14 cellular contexts compared by ENCODE assay signal in the genomic region with DNA sequence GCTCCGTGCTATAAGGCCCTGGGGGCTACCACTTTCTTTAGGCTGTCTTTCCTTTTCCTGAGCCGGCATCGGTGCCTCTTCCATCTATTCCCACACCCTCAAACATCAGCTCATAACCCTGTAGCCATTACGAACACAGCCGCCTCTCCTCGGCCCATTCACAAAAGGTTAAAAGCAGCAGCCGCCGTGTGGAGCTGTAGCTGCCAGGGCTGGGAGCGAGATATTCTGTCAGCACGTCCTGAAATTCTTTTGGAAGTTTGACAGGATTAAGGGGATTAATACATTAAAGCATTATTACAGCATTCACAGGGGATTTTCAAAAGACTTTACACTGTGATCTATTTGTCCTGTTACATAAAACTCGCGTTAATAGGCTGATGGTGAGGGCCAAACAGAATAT.
DNase-seq lines count a peak whose midpoint lies in the region; TF ChIP-seq lines count a peak whose summit lies in the region.
"Had no signal": no experiment of that assay in that cellular context is flagged by ENCODE, and none has a peak within 500 bp of the region (broad histone marks: within the 10 kb centered on the region; RNA-seq: fewer than 3 reads in every experiment).

No MANE protein-coding gene starts in this region.

- H3K79me1 ChIP-seq in mesenchymal stem cell (replicated peaks; ENCODE audit: low read length, poor library complexity, severe bottlenecking): no peaks in the 10 kb centered on the region

- H3K14ac ChIP-seq in mesenchymal stem cell (ENCODE audit: low read length in 2 of 2): no peak overlapping the region

- TF ChIP-seq CTCF in WERI-Rb-1 (IDR thresholded peaks at IDR 0.05; ENCODE audit: low read depth, low read length): no peak

- H3K9me3 ChIP-seq in HAP-1 (no peaks in the 10 kb centered on the region), WERI-Rb-1 (ENCODE audit: severe bottlenecking) (no peaks in the 10 kb centered on the region), mesenchymal stem cell (ENCODE audit: control insufficient read depth, low read length) (no peaks in the 10 kb centered on the region)

- H3K23ac ChIP-seq in mesenchymal stem cell (ENCODE audit: low read length in 2 of 2): no peak overlapping the region

- H2BK12ac ChIP-seq in mesenchymal stem cell (ENCODE audit: low read length in 2 of 2): no peak overlapping the region

- no peak overlapping the region for H3K4ac ChIP-seq in mesenchymal stem cell (ENCODE audit: low read depth in 1 of 2, low read length in 2 of 2)

- H2AK5ac ChIP-seq in mesenchymal stem cell (ENCODE audit: low read length, severe bottlenecking): no peak overlapping the region

- H4K8ac ChIP-seq in mesenchymal stem cell (ENCODE audit: low read length): no peak overlapping the region

- no peak overlapping the region for H3K4me2 ChIP-seq in mesenchymal stem cell (ENCODE audit: low read length, poor library complexity, severe bottlenecking)
- H3K4me2 ChIP-seq: PC-9 had no signal

- H3K9ac ChIP-seq in mesenchymal stem cell (ENCODE audit: low read length): peak overlapping the region; percentile 18

- no peaks in the 10 kb centered on the region for H3K36me3 ChIP-seq in HAP-1 (replicated peaks)
- H3K36me3 ChIP-seq in WERI-Rb-1: no peaks in the 10 kb centered on the region
- H3K36me3 ChIP-seq in mesenchymal stem cell (ENCODE audit: control insufficient read depth in 1 of 2, insufficient read depth in 2 of 2, low read depth in 1 of 2, low read length in 2 of 2): no peaks in the 10 kb centered on the region

- no peaks in the 10 kb centered on the region for H3K27me3 ChIP-seq in HAP-1 (ENCODE audit: low read depth)
- no peaks in the 10 kb centered on the region for H3K27me3 ChIP-seq in WERI-Rb-1 (ENCODE audit: insufficient read depth, low read depth, severe bottlenecking)
- no peaks in the 10 kb centered on the region for H3K27me3 ChIP-seq in mesenchymal stem cell (ENCODE audit: control insufficient read depth in 1 of 2, insufficient read depth in 1 of 2, low read length in 2 of 2)

- in situ Hi-C loops in HAP-1 (cut with MboI; ENCODE audit: low sequenced_read_pairs) (no loop called here), KBM-7 (cut with MboI; ENCODE audit: low pct_unique_long_range_greater_than_20kb, low sequenced_read_pairs) (no loop called here)

- H2BK5ac ChIP-seq in mesenchymal stem cell (ENCODE audit: low read depth, low read length, poor library complexity, severe bottlenecking): no peak overlapping the region

- H3K4me1 ChIP-seq in HAP-1 (peaks cover 4% of the 10 kb centered on the region), mesenchymal stem cell (ENCODE audit: control insufficient read depth, insufficient read depth, low read depth, low read length) (no peaks in the 10 kb centered on the region)

- WGBS in mesenchymal stem cell: 82% methylated on average over 10 of the region's 12 CpGs

- no peak overlapping the region for H3K4me3 ChIP-seq in HAP-1
- peak overlapping the region; percentile 46 for H3K4me3 ChIP-seq in WERI-Rb-1 (ENCODE audit: low read depth, low read length)
- no peak overlapping the region for H3K4me3 ChIP-seq in mesenchymal stem cell (ENCODE audit: insufficient read depth in 1 of 2, low read depth in 1 of 2, low read length in 2 of 2)
- H3K4me3 ChIP-seq: GM12878, PC-9 had no signal

- no peak overlapping the region for H2BK15ac ChIP-seq in mesenchymal stem cell (ENCODE audit: low read depth, poor library complexity, severe bottlenecking)

- H2BK120ac ChIP-seq in mesenchymal stem cell (ENCODE audit: low read depth, low read length): no peak overlapping the region

- H3K18ac ChIP-seq in mesenchymal stem cell (ENCODE audit: low read depth in 1 of 2, low read length in 2 of 2): no peak overlapping the region

- H4K91ac ChIP-seq in mesenchymal stem cell (ENCODE audit: low read length): no peak overlapping the region

- no peak overlapping the region for H2AFZ ChIP-seq in mesenchymal stem cell (ENCODE audit: low read depth, low read length)
- H2AFZ ChIP-seq: PC-9 had no signal

- peak; percentile 44 for DNase-seq in NCI-H2227 (lab: John Stamatoyannopoulos, UW; ENCODE audit: unreplicated experiment)
- DNase-seq in NCI-H2227 treated with DMSO at 0.1 percent for 48 hours (lab: John Stamatoyannopoulos, UW): no peak
- DNase-seq in HAP-1 (ENCODE audit: low spot score in 2 of 2): peak; percentile 44 to 46
- DNase-seq in WERI-Rb-1: peak; percentile 67
- DNase-seq in mesenchymal stem cell: no peak
- DNase-seq in KBM-7: no peak
- DNase-seq in HT-29 (ENCODE audit: low spot score): no peak
- DNase-seq in DMS114 treated with DMSO at 0.1 percent for 48 hours (lab: John Stamatoyannopoulos, UW; ENCODE audit: unreplicated experiment): no peak
- DNase-seq: Kasumi-1, NCI-H2107, NCI-H510A, PC-9 had no signal

- H3K27ac ChIP-seq in WERI-Rb-1 (peak overlapping the region; percentile 39), mesenchymal stem cell (ENCODE audit: low read length, poor library complexity, severe bottlenecking) (no peak overlapping the region)
- H3K27ac ChIP-seq: C4-2B, PC-9 had no signal

Comparison
In these comparisons a context has a peak if more than half of its experiments do, and no peak if none do; other contexts are left out.
1. DNase-seq: peak in NCI-H2227 (single experiment), HAP-1 (2 of 2) and WERI-Rb-1 (single experiment); none in NCI-H2227 treated with DMSO at 0.1 percent for 48 hours (single experiment), mesenchymal stem cell (single experiment), KBM-7 (single experiment), HT-29 (single experiment) and DMS114 treated with DMSO at 0.1 percent for 48 hours (single experiment).